8 cellular contexts compared by ENCODE assay signal in the genomic region with DNA sequence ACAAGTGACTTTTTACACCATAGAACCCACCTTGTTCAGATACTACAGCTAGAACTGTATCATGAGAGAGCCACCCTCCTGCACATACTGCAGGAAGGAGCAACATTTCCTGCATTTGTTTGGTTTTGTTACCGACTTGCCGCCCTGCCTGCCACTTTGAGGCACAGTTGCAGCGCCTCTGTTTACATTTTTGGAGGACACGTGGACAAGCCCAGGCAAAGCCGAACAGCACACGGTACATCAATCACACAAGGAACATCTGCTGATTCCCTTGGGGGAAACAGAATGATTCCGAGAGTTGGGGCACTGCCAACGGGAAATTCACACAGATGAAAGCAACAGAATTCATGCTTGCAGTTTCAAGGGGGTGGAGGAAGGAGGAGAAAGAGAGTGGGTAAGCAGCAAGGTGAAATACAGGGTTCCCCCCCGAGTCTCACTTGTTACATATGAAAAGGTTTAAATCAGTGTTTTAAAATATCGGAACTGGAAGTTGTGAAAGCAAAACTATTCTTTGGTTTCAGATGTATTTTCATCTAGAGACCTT.
DNase-seq lines count a peak whose midpoint lies in the region; ATAC-seq and TF ChIP-seq lines count a peak whose summit lies in the region.

No MANE protein-coding gene starts in this region.

- H3K4me1 ChIP-seq in GM23248 (ENCODE audit: insufficient read depth), result peaks cover 12% of the 10 kb centered on the region
- H3K4me1 ChIP-seq in breast epithelium, result peaks cover 0 to 12% of the 10 kb centered on the region in 2 donors
- peaks cover 9 to 53% of the 10 kb centered on the region in 2 donors for H3K4me1 ChIP-seq in left lung

- no peaks in the 10 kb centered on the region for H4K20me1 ChIP-seq in GM23248 (ENCODE audit: insufficient read depth)

- H3K27ac ChIP-seq in GM23248 (no peak overlapping the region), breast epithelium (peak overlapping the region; percentile 12 to 71), left lung (peak overlapping the region; percentile 28 to 66)

- TF ChIP-seq CTCF in breast epithelium (IDR thresholded peaks at IDR 0.05) (no peak), left lung (IDR thresholded peaks at IDR 0.05) (no peak)

- peak overlapping the region; percentile 75 for H3K4me2 ChIP-seq in GM23248 (ENCODE audit: unreplicated experiment)

- in situ Hi-C loops in GM23248 (cut with MboI), result no loop called here

- no peaks in the 10 kb centered on the region for H3F3A ChIP-seq in GM23248 (ENCODE audit: insufficient read depth)

- H3K4me3 ChIP-seq in GM23248 (peak overlapping the region; percentile 61), MG63 (peak overlapping the region; percentile 17), breast epithelium (peak overlapping the region in 2 of 3 donors; percentile 40 to 61), left lung (peak overlapping the region; percentile 10 to 23)

- H3K9me3 ChIP-seq in GM23248 (ENCODE audit: low read depth) (no peaks in the 10 kb centered on the region), MG63 (no peaks in the 10 kb centered on the region), breast epithelium (no peaks in the 10 kb centered on the region), left lung (no peaks in the 10 kb centered on the region)

- H3K27me3 ChIP-seq in GM23248 (replicated peaks; ENCODE audit: insufficient read depth) (no peaks in the 10 kb centered on the region), MG63 (no peaks in the 10 kb centered on the region), breast epithelium (no peaks in the 10 kb centered on the region), left lung (no peaks in the 10 kb centered on the region)

- H3K79me2 ChIP-seq in GM23248 (ENCODE audit: insufficient read depth), result no peaks in the 10 kb centered on the region

- TF ChIP-seq POLR2A in breast epithelium (IDR thresholded peaks at IDR 0.05), result no peak

- intact Hi-C loops in breast epithelium (cut with DNase I; ENCODE audit: low total_unique reads) (no loop called here), left lung (cut with DNase I) (no loop called here)

- H3K36me3 ChIP-seq in GM23248 (ENCODE audit: low read depth) (no peaks in the 10 kb centered on the region), MG63 (no peaks in the 10 kb centered on the region), breast epithelium (no peaks in the 10 kb centered on the region), left lung (no peaks in the 10 kb centered on the region)

- H2AFZ ChIP-seq in GM23248, result peak overlapping the region; percentile 81

- H3K9me2 ChIP-seq in GM23248 (ENCODE audit: insufficient read depth), result no peaks in the 10 kb centered on the region

- WGBS in GM23248 (ENCODE audit: low coverage in 1 of 2, low lambda C conversion rate in 2 of 2, missing lambda C conversion rate in 2 of 2), 2 experiments, result 10 to 19% methylated on average over 10 of the region's 10 CpGs

- ATAC-seq in left lung, result peak; percentile 80

- H3K9ac ChIP-seq in GM23248, result peak overlapping the region; percentile 17

- DNase-seq in GM04503 (ENCODE audit: low read depth) (peak; percentile 56), GM23248 (peak; percentile 58), MG63 (peak; percentile 39), T-helper 1 cell (peak in 4 of 5 donors; percentile 12 to 71 (median 32)), breast epithelium (ENCODE audit: low spot score in 2 of 2) (peak in 1 of 2 donors; percentile 61), left lung (peak in 1 of 2 donors; percentile 57), SIG-M5 (lab: John Stamatoyannopoulos, UW) (no peak)
- DNase-seq in stimulated activated CD4-positive, alpha-beta T cell treated with anti-CD3 and anti-CD28 coated beads, TNF-alpha, amount 100 ng/mL, for 1 hour (ENCODE audit: low read depth in 3 of 3, low spot score in 1 of 3), result peak in 2 of 3 donors; percentile 12 to 16
